Comparison of ENCODE assay signal across 2 cellular contexts in the genomic region with DNA sequence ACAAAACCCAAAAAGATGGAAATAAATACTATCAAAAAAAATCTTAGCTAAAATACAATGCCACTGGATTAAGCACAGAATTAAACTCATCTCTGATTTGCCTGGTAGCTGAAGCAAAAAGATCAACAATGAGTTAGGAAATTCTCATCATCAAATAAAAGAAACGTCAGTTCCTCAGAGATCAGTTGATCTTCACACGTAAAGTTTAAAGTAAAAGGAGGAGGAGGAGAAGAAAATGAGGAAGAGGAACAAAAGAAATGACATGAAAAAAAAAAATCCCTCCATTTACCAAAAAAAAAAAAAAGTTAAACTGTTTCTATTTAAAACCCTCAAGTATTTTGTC.
TF ChIP-seq lines count a peak whose summit lies in the region.

No MANE protein-coding gene starts in this region.

TF ChIP-seq in SK-N-SH, 30 proteins besides CTCF, POLR2A, EP300 and RAD21 (continued from another document):
- TF ChIP-seq REST (IDR thresholded peaks at IDR 0.05; ENCODE audit: low read depth, low read length) (no peak), MEF2A (IDR thresholded peaks at IDR 0.05; ENCODE audit: borderline replicate concordance, low read depth) (no peak), ELF1 (IDR thresholded peaks at IDR 0.05) (no peak), SIN3A (IDR thresholded peaks at IDR 0.05; ENCODE audit: borderline replicate concordance, low read depth, low read length) (no peak), POLR2AphosphoS5 (IDR thresholded peaks at IDR 0.05; ENCODE audit: low read depth, low read length) (no peak), RXRA (IDR thresholded peaks at IDR 0.05; ENCODE audit: borderline replicate concordance, low read depth) (no peak)

TF ChIP-seq in SK-N-SH treated with all-trans-retinoic acid at 6 μM for 48 hours, 23 proteins besides CTCF, POLR2A, EP300 and RAD21 (continued from another document):
- TF ChIP-seq TSHZ2 (CRISPR knock-in tag; IDR thresholded peaks at IDR 0.05) (no peak), BACH2 (CRISPR knock-in tag; IDR thresholded peaks at IDR 0.05; ENCODE audit: borderline replicate concordance) (no peak), PATZ1 (CRISPR knock-in tag; IDR thresholded peaks at IDR 0.05; ENCODE audit: borderline replicate concordance) (no peak), CSRNP3 (CRISPR knock-in tag; IDR thresholded peaks at IDR 0.05) (no peak), CSDC2 (CRISPR knock-in tag; IDR thresholded peaks at IDR 0.05) (no peak), RARB (CRISPR knock-in tag; IDR thresholded peaks at IDR 0.05) (no peak)
- TF ChIP-seq, protein P1, sequence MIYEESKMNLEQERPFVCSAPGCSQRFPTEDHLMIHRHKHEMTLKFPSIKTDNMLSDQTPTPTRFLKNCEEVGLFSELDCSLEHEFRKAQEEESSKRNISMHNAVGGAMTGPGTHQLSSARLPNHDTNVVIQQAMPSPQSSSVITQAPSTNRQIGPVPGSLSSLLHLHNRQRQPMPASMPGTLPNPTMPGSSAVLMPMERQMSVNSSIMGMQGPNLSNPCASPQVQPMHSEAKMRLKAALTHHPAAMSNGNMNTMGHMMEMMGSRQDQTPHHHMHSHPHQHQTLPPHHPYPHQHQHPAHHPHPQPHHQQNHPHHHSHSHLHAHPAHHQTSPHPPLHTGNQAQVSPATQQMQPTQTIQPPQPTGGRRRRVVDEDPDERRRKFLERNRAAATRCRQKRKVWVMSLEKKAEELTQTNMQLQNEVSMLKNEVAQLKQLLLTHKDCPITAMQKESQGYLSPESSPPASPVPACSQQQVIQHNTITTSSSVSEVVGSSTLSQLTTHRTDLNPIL (CRISPR knock-in tag; IDR thresholded peaks at IDR 0.05; ENCODE audit: low read depth): no peak
